8 cellular contexts compared by ENCODE assay signal in genomic region chr9:5186416-5187169, GRCh38. TPM values are rescaled to one million over a fixed set of nuclear protein-coding genes. Genes with fewer than 3 reads are reported as not detected.
DNase-seq lines count a peak whose midpoint lies in the region; ATAC-seq and TF ChIP-seq lines count a peak whose summit lies in the region.

No MANE protein-coding gene starts in this region.

- no peak overlapping the region for H3K4me3 Mint-ChIP-seq in CD8-positive, alpha-beta T cell
- H3K4me3 Mint-ChIP-seq in naive thymus-derived CD4-positive, alpha-beta T cell, result peak overlapping the region in 1 of 10 donors; percentile 13

- H3K9me3 ChIP-seq in CD8-positive, alpha-beta T cell (ENCODE audit: low read length), result no peaks in the 10 kb centered on the region
- H3K9me3 ChIP-seq in HCT116 (ENCODE audit: control insufficient read depth in 1 of 2, insufficient read depth in 1 of 2, low read depth in 1 of 2, low read length in 2 of 2) (no peaks in the 10 kb centered on the region), thoracic aorta (no peaks in the 10 kb centered on the region)
- no peaks in the 10 kb centered on the region for H3K9me3 ChIP-seq in naive thymus-derived CD4-positive, alpha-beta T cell (ENCODE audit: control insufficient read depth in 2 of 3, low read length in 3 of 3)

- H3K27me3 ChIP-seq in CD8-positive, alpha-beta T cell (ENCODE audit: insufficient read depth, low read length), result no peaks in the 10 kb centered on the region
- H3K27me3 ChIP-seq in HCT116 (ENCODE audit: insufficient read depth, low read length), result no peaks in the 10 kb centered on the region
- H3K27me3 ChIP-seq in naive thymus-derived CD4-positive, alpha-beta T cell (ENCODE audit: control insufficient read depth in 2 of 2, insufficient read depth in 2 of 2, low read length in 2 of 2), result no peaks in the 10 kb centered on the region
- H3K27me3 ChIP-seq in thoracic aorta (replicated peaks; ENCODE audit: insufficient read depth), result no peaks in the 10 kb centered on the region

- intact Hi-C loops in CD8-positive, alpha-beta T cell (cut with DNase I, micrococcal nuclease), result loop anchor here (1.0 to 10.0 kb wide), 8 partner anchors 239 to 424 kb away; no protein-coding TSS in a partner anchor
- intact Hi-C loops in HCT116 (cut with micrococcal nuclease), result loop anchor here (1.0 to 10.0 kb wide), 6 partner anchors 76 to 528 kb away; no protein-coding TSS in a partner anchor
- intact Hi-C loops in naive thymus-derived CD4-positive, alpha-beta T cell (cut with micrococcal nuclease), result loop anchor here (1.0 to 5.0 kb wide), 9 partner anchors 76 to 424 kb away; no protein-coding TSS in a partner anchor

- no peaks in the 10 kb centered on the region for H3K36me3 Mint-ChIP-seq in CD8-positive, alpha-beta T cell
- no peaks in the 10 kb centered on the region for H3K36me3 Mint-ChIP-seq in naive thymus-derived CD4-positive, alpha-beta T cell

- H3K36me3 ChIP-seq in CD8-positive, alpha-beta T cell (ENCODE audit: insufficient read depth, low read length), result no peaks in the 10 kb centered on the region
- H3K36me3 ChIP-seq in HCT116 (ENCODE audit: control insufficient read depth in 1 of 2, insufficient read depth in 2 of 2, low read length in 2 of 2), result no peaks in the 10 kb centered on the region
- no peaks in the 10 kb centered on the region for H3K36me3 ChIP-seq in naive thymus-derived CD4-positive, alpha-beta T cell (ENCODE audit: control insufficient read depth in 2 of 3, insufficient read depth in 3 of 3, low read length in 3 of 3)
- H3K36me3 ChIP-seq in thoracic aorta, result no peaks in the 10 kb centered on the region

- no peaks in the 10 kb centered on the region for H3K4me1 ChIP-seq in CD8-positive, alpha-beta T cell (ENCODE audit: insufficient read depth, low read length)
- H3K4me1 ChIP-seq in HCT116 (ENCODE audit: control insufficient read depth in 1 of 2, insufficient read depth in 2 of 2, low read length in 2 of 2), result no peaks in the 10 kb centered on the region
- no peaks in the 10 kb centered on the region for H3K4me1 ChIP-seq in naive thymus-derived CD4-positive, alpha-beta T cell (ENCODE audit: control insufficient read depth in 2 of 2, insufficient read depth in 2 of 2, low read length in 2 of 2)
- peaks cover 0 to 5% of the 10 kb centered on the region in 2 donors for H3K4me1 ChIP-seq in thoracic aorta (ENCODE audit: control insufficient read depth in 1 of 2, low read depth in 2 of 2)

- RAD21 ChIA-PET in HCT116 (lab: Charles Lee; ENCODE audit: low non-redundant PET in 1 of 2, low total read pairs in 2 of 2, uncharacterized antibody in 2 of 2, unreplicated experiment in 2 of 2), result interaction anchor here (0.5 to 1.1 kb wide), 6 partner anchors 77 to 256 kb away, joined by 3 to 6 read pairs (median 3); no protein-coding TSS in a partner anchor

- H3K4me1 Mint-ChIP-seq in CD8-positive, alpha-beta T cell (ENCODE audit: low read depth), result peaks cover 6% of the 10 kb centered on the region
- peaks cover 5 to 15% (median 10%) of the 10 kb centered on the region in 7 donors for H3K4me1 Mint-ChIP-seq in naive thymus-derived CD4-positive, alpha-beta T cell

- TF ChIP-seq RAD21 in HCT116 (IDR thresholded peaks at IDR 0.05; ENCODE audit: low read depth), result peak; percentile 82

- H3K9me2 ChIP-seq in HCT116 (ENCODE audit: insufficient read depth), result no peaks in the 10 kb centered on the region

- H3K4me2 ChIP-seq in HCT116 (ENCODE audit: low read length), result no peak overlapping the region

- peak; percentile 31 to 69 (median 56) for DNase-seq in CD8-positive, alpha-beta T cell
- peak; percentile 48 for DNase-seq in HCT116 (ENCODE audit: low read depth, low spot score)
- DNase-seq in NCI-H526 (lab: John Stamatoyannopoulos, UW), result peak; percentile 35 to 78
- DNase-seq in activated CD8-positive, alpha-beta memory T cell treated with anti-CD3 and anti-CD28 coated beads, Interleukin-2, amount 50 U/mL, for 1 hour (ENCODE audit: extremely low read depth), result peak; percentile 29
- peak; percentile 15 for DNase-seq in epithelial cell of proximal tubule (ENCODE audit: low read depth)
- DNase-seq in naive thymus-derived CD4-positive, alpha-beta T cell, result peak in 7 of 9 donors; percentile 51 to 74 (median 63)
- no peak for DNase-seq in thoracic aorta (ENCODE audit: low spot score)

- peak; percentile 94 for ATAC-seq in CD8-positive, alpha-beta T cell
- ATAC-seq in HCT116 (peak; percentile 85), thoracic aorta (ENCODE audit: insufficient number of reproducible peaks, low FRiP score, low read depth) (peak; percentile 69), HG03196 (IDR thresholded peaks at IDR 0.05; ENCODE audit: unreplicated experiment) (no peak)
- ATAC-seq in naive thymus-derived CD4-positive, alpha-beta T cell, result peak; percentile 92

- no peak overlapping the region for H3K27ac Mint-ChIP-seq in CD8-positive, alpha-beta T cell
- H3K27ac Mint-ChIP-seq in naive thymus-derived CD4-positive, alpha-beta T cell, result no peak overlapping the region

- H3K9me3 Mint-ChIP-seq in CD8-positive, alpha-beta T cell, result no peaks in the 10 kb centered on the region
- no peaks in the 10 kb centered on the region for H3K9me3 Mint-ChIP-seq in naive thymus-derived CD4-positive, alpha-beta T cell

- H4K20me1 ChIP-seq in HCT116 (ENCODE audit: insufficient read depth), result no peaks in the 10 kb centered on the region

- H3K27me3 Mint-ChIP-seq in CD8-positive, alpha-beta T cell (ENCODE audit: low read depth), result no peaks in the 10 kb centered on the region
- peaks cover 0 to 5% (median 0%) of the 10 kb centered on the region in 5 donors for H3K27me3 Mint-ChIP-seq in naive thymus-derived CD4-positive, alpha-beta T cell

- H3K79me2 ChIP-seq in HCT116 (ENCODE audit: insufficient read depth, low read length), result no peaks in the 10 kb centered on the region

- no peak overlapping the region for H2AFZ ChIP-seq in HCT116 (ENCODE audit: low read depth, low read length, poor library complexity, severe bottlenecking)

- no TSS peak for BruUV-seq in HCT116 (replicated peaks; lab: Mats Ljungman, UMichigan)

- no peak for TF ChIP-seq POLR2A in HCT116 (IDR thresholded peaks at IDR 0.05; ENCODE audit: borderline replicate concordance, extremely low read depth, insufficient read depth, insufficient read length)

- CTCF ChIA-PET in CD8-positive, alpha-beta T cell (lab: Charles Lee), result interaction anchor here (0.6 to 5.3 kb wide), 53 partner anchors 9 to 568 kb away, joined by 3 to 97 read pairs (median 4); partner anchors contain the start of genes CD274 and PLGRKT
- CTCF ChIA-PET in HCT116 (lab: Charles Lee), result interaction anchor here (0.7 to 1.6 kb wide), 20 partner anchors 10 to 804 kb away, joined by 3 to 22 read pairs (median 4); partner anchors contain the start of genes CD274 and PLGRKT
- CTCF ChIA-PET in naive thymus-derived CD4-positive, alpha-beta T cell (lab: Charles Lee), result interaction anchor here (0.6 to 4.3 kb wide), 22 partner anchors 8 to 790 kb away, joined by 3 to 52 read pairs (median 5); partner anchors contain the start of genes CD274 and PLGRKT

- peak; percentile 76 for TF ChIP-seq CTCF in CD8-positive, alpha-beta T cell (IDR thresholded peaks at IDR 0.05)
- TF ChIP-seq CTCF in HCT116 (IDR thresholded peaks at IDR 0.05 in 2 of 3, conservative IDR thresholded peaks at IDR 0.05 in 1 of 3; ENCODE audit: borderline replicate concordance in 1 of 3, insufficient read depth in 1 of 3, low read depth in 2 of 3, low read length in 2 of 3), result peak; percentile 65 to 74 (median 71); a peak in 5 of 6 replicates
- TF ChIP-seq CTCF in epithelial cell of proximal tubule (conservative IDR thresholded peaks at IDR 0.05; ENCODE audit: low read depth, low read length), result peak; percentile 92
- TF ChIP-seq CTCF in thoracic aorta (IDR thresholded peaks at IDR 0.05), result peak; percentile 44

- H3K9ac ChIP-seq in HCT116 (ENCODE audit: low read length), result no peak overlapping the region

- H3K4me3 ChIP-seq in CD8-positive, alpha-beta T cell (ENCODE audit: low read depth, low read length), result no peak overlapping the region
- H3K4me3 ChIP-seq in HCT116 (replicated peaks in 1 of 2; ENCODE audit: low read depth in 1 of 2, low read length in 2 of 2), result no peak overlapping the region
- H3K4me3 ChIP-seq in epithelial cell of proximal tubule (ENCODE audit: low read depth, low read length), result no peak overlapping the region
- no peak overlapping the region for H3K4me3 ChIP-seq in naive thymus-derived CD4-positive, alpha-beta T cell (ENCODE audit: low read length)
- no peak overlapping the region for H3K4me3 ChIP-seq in thoracic aorta

- H3K27ac ChIP-seq in CD8-positive, alpha-beta T cell (ENCODE audit: low read depth, low read length), result no peak overlapping the region
- H3K27ac ChIP-seq in HCT116 (ENCODE audit: low read depth, low read length), result no peak overlapping the region
- H3K27ac ChIP-seq in naive thymus-derived CD4-positive, alpha-beta T cell (ENCODE audit: low read depth, low read length), result no peak overlapping the region
- H3K27ac ChIP-seq in thoracic aorta, result no peak overlapping the region

- POLR2A ChIA-PET in CD8-positive, alpha-beta T cell (lab: Charles Lee), result interaction anchor here (0.9 to 1.1 kb wide), 3 partner anchors 242 to 264 kb away, joined by 3 to 6 read pairs (median 5); partner anchors contain the start of genes CD274 and PLGRKT
- POLR2A ChIA-PET in HCT116 (lab: Charles Lee), result no interaction called here
- POLR2A ChIA-PET in naive thymus-derived CD4-positive, alpha-beta T cell (lab: Charles Lee), result interaction anchor here (0.8 to 1.2 kb wide), 3 partner anchors 240 to 414 kb away, joined by 3 to 8 read pairs (median 3); no protein-coding TSS in a partner anchor

TF ChIP-seq in HCT116, 20 proteins besides CTCF, POLR2A, EP300 and RAD21:
- no peak for TF ChIP-seq CEBPB (IDR thresholded peaks at IDR 0.05; ENCODE audit: low read depth)
- TF ChIP-seq JUND (IDR thresholded peaks at IDR 0.05), result no peak

RNA-seq across cellular contexts. Expression of gene INSL6, which starts 1.2 kb away (rescaled TPM):
- total RNA-seq in CD8-positive, alpha-beta T cell, result not detected
- total RNA-seq in HCT116 (2021; ENCODE audit: unreplicated experiment) (not detected), epithelial cell of proximal tubule (not detected in 2 replicates), thoracic aorta (not detected)
- polyA plus RNA-seq in HCT116 (2012), result not detected in 2 replicates
- not detected for total RNA-seq in naive thymus-derived CD4-positive, alpha-beta T cell
- polyA plus RNA-seq in naive thymus-derived CD4-positive, alpha-beta T cell, result under 1 TPM in 1 of 2 donors, not detected in 1; 0.15 TPM

RNA-seq across cellular contexts. Expression of gene INSL4, which starts 44.6 kb away (rescaled TPM):
- total RNA-seq in CD8-positive, alpha-beta T cell, result not detected
- total RNA-seq in HCT116 (2021; ENCODE audit: unreplicated experiment), result not detected
- polyA plus RNA-seq in HCT116 (2012), result 0.02 TPM in 1 of 2 replicates, not detected in the other
- not detected in 2 replicates for total RNA-seq in epithelial cell of proximal tubule
- not detected for total RNA-seq in naive thymus-derived CD4-positive, alpha-beta T cell
- not detected for polyA plus RNA-seq in naive thymus-derived CD4-positive, alpha-beta T cell
- not detected for total RNA-seq in thoracic aorta
